8 cellular contexts compared by ENCODE assay signal in the genomic region with DNA sequence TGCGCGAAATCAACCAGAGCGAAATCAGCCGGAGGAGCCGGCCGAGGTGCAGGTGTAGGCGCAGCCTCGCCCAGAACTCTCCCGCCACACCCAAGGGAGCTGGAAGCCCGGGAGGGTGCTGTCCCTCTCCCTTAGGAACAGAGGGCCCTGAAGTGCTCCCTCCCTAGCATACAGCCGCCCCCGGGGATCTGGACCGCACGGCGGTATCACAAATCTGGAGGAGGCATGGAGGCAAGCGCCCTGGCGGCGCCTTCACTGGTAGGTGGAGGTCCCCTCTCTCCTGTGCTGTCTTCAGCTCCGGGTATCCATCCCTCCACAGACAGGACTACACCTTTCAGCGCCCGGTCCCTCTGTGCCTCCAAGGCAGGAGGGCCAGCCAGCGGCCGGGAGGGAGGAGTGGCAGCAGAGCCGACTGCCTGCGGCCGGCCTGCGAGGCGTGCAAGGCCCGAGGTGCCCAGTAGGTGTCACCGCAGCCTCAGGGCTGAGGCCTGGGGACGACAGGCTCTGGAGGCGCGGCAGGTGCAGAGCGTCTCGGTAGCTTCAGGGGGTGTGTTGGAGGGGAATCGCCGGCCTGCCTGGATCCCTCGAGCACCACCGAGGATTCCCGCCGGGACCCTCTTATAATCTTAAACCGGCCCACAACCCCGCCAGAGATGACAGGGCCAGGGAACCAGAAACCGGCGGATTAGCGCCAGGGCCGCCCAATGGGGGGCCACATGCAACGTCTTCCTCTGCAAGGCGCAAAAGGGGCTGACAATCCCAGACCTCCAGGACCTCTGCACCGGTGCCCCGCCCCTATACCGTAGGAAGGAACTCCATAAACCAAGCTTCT. TPM values are rescaled to one million over a fixed set of nuclear protein-coding genes. Genes with fewer than 3 reads are reported as not detected.
DNase-seq lines count a peak whose midpoint lies in the region; ATAC-seq, FAIRE-seq and TF ChIP-seq lines count a peak whose summit lies in the region.

No MANE protein-coding gene starts in this region.

- TF ChIP-seq CTCF in AG09309 (IDR thresholded peaks at IDR 0.05; ENCODE audit: control insufficient read depth, insufficient read depth, low read depth, low read length, missing control alignments), result peak; percentile 95
- peak; percentile 85 to 94 for TF ChIP-seq CTCF in endothelial cell of umbilical vein (IDR thresholded peaks at IDR 0.05; ENCODE audit: extremely low read depth in 1 of 2, insufficient read depth in 1 of 2, low read depth in 1 of 2, low read length in 2 of 2)

- H3K9me3 ChIP-seq in endothelial cell of umbilical vein (replicated peaks; ENCODE audit: control insufficient read depth, insufficient read depth, low read length), result no peaks in the 10 kb centered on the region

- no peaks in the 10 kb centered on the region for H3K36me3 ChIP-seq in endothelial cell of umbilical vein (ENCODE audit: control insufficient read depth in 2 of 2, extremely low read depth in 1 of 2, insufficient read depth in 2 of 2, low read length in 2 of 2)

- H3K27me3 ChIP-seq in endothelial cell of umbilical vein (ENCODE audit: control insufficient read depth in 2 of 2, insufficient read depth in 2 of 2, low read length in 2 of 2), result peaks cover 52 to 66% of the 10 kb centered on the region in 2 experiments

- intact Hi-C loops in endothelial cell of umbilical vein (cut with micrococcal nuclease), result loop anchor here (1.0 to 5.0 kb wide), 6 partner anchors 47 to 240 kb away; a partner anchor contains a TSS

- POLR2A ChIA-PET in endothelial cell of umbilical vein (lab: Charles Lee), result no interaction called here

- BruUV-seq in endothelial cell of umbilical vein (replicated peaks; lab: Mats Ljungman, UMichigan), result no TSS peak

- TF ChIP-seq POLR2A in endothelial cell of umbilical vein (IDR thresholded peaks at IDR 0.05; ENCODE audit: low read depth, low read length), result no peak

- no peak overlapping the region for H3K4me3 ChIP-seq in AG09309 (ENCODE audit: control insufficient read depth, low read depth, low read length)
- no peak overlapping the region for H3K4me3 ChIP-seq in endothelial cell of umbilical vein (replicated peaks in 1 of 3; ENCODE audit: insufficient read depth in 1 of 3, low read depth in 1 of 3, low read length in 3 of 3)

- H3K9me1 ChIP-seq in endothelial cell of umbilical vein (replicated peaks; ENCODE audit: control insufficient read depth, extremely low read depth, insufficient read depth, low read length), result no peaks in the 10 kb centered on the region

- no peaks in the 10 kb centered on the region for H4K20me1 ChIP-seq in endothelial cell of umbilical vein (replicated peaks; ENCODE audit: control insufficient read depth, extremely low read depth, insufficient read depth, low read length)

- no peak for DNase-seq in AG09309 (ENCODE audit: low read depth)
- peak; percentile 90 for DNase-seq in NCI-H82 (lab: John Stamatoyannopoulos, UW)
- DNase-seq in activated CD8-positive, alpha-beta memory T cell treated with anti-CD3 and anti-CD28 coated beads for 48 hours (ENCODE audit: low read depth in 2 of 3, low spot score in 2 of 3), result peak; percentile 53 to 64 (median 58)
- peak; percentile 60 for DNase-seq in endothelial cell of umbilical vein (ENCODE audit: low read depth, low spot score)
- DNase-seq in mucosa of gallbladder (ENCODE audit: low spot score), result peak; percentile 79
- peak; percentile 70 for DNase-seq in stimulated activated CD8-positive, alpha-beta memory T cell treated with anti-CD3 and anti-CD28 coated beads, Interleukin-4, amount 100 ng/mL, for 24 hours (ENCODE audit: low read depth)

- CTCF ChIA-PET in endothelial cell of umbilical vein (lab: Charles Lee), result interaction anchor here (0.6 to 6.8 kb wide), 37 partner anchors 8 to 473 kb away, joined by 3 to 178 read pairs (median 4); no protein-coding TSS in a partner anchor

- H3K27ac ChIP-seq in endothelial cell of umbilical vein (ENCODE audit: insufficient read depth, low read depth, low read length), result no peak overlapping the region

- peak; percentile 94 for ATAC-seq in GM19025 (IDR thresholded peaks at IDR 0.05; ENCODE audit: low read depth, unreplicated experiment)
- ATAC-seq in HG03432 (IDR thresholded peaks at IDR 0.05; ENCODE audit: unreplicated experiment), result peak; percentile 96

- no peak overlapping the region for H2AFZ ChIP-seq in endothelial cell of umbilical vein (ENCODE audit: low read depth, low read length)

- H3K4me1 ChIP-seq in endothelial cell of umbilical vein (ENCODE audit: control insufficient read depth, extremely low read depth, insufficient read depth, low read length), result no peaks in the 10 kb centered on the region

- peak; percentile 83 for FAIRE-seq in endothelial cell of umbilical vein (lab: Jason Lieb, UNC)

- no peak overlapping the region for H3K4me2 ChIP-seq in endothelial cell of umbilical vein (ENCODE audit: insufficient read depth, low read length)

- H3K9ac ChIP-seq in endothelial cell of umbilical vein (replicated peaks; ENCODE audit: extremely low read depth, insufficient read depth, low read length), result no peak overlapping the region

- dilution Hi-C loops in endothelial cell of umbilical vein (cut with MboI; ENCODE audit: extremely low pct_ligation_motif_present, low sequenced_read_pairs), result no loop called here

- no peaks in the 10 kb centered on the region for H3K79me2 ChIP-seq in endothelial cell of umbilical vein (ENCODE audit: control insufficient read depth, insufficient read depth, low read length)

TF ChIP-seq in endothelial cell of umbilical vein, 7 proteins besides CTCF, POLR2A, EP300 and RAD21:
- no peak for TF ChIP-seq FOS (IDR thresholded peaks at IDR 0.05; ENCODE audit: borderline replicate concordance, insufficient read depth, low read length)
- no peak for TF ChIP-seq JUN (IDR thresholded peaks at IDR 0.05; ENCODE audit: borderline replicate concordance, insufficient read depth, insufficient read length, low read depth)
- TF ChIP-seq MYC (IDR thresholded peaks at IDR 0.05; ENCODE audit: low read depth, low read length), result no peak
- TF ChIP-seq EZH2 (IDR thresholded peaks at IDR 0.05; ENCODE audit: borderline replicate concordance, low read depth, low read length, severe bottlenecking), result peak; percentile 89

RNA-seq across cellular contexts. Expression of a gene that starts 2.8 kb away (rescaled TPM):
- total RNA-seq in endothelial cell of umbilical vein (0.37 TPM in 1 of 2 replicates, not detected in the other), mucosa of gallbladder (12.8 TPM)
- polyA plus RNA-seq in endothelial cell of umbilical vein, result 0.03 TPM in 1 of 2 replicates, not detected in the other
- polyA plus RNA-seq in endothelial cell of umbilical vein (2011; cell fraction: cytosol; rRNA removed), result not detected in 2 replicates
- 0.09 and 0.10 TPM in 2 replicates for polyA plus RNA-seq in endothelial cell of umbilical vein (2011; cell fraction: nucleus; rRNA removed)
- polyA plus RNA-seq in endothelial cell of umbilical vein (2012), result not detected in 2 replicates
- 0.17 TPM in 1 of 2 replicates, not detected in the other for polyA minus RNA-seq in endothelial cell of umbilical vein
- not detected for polyA minus RNA-seq in endothelial cell of umbilical vein (2011; cell fraction: cytosol; rRNA and poly(A)+ RNA removed)
- polyA minus RNA-seq in endothelial cell of umbilical vein (2011; cell fraction: nucleus; rRNA and poly(A)+ RNA removed), result 0.29 and 0.34 TPM in 2 replicates

RNA-seq across cellular contexts. Expression of a gene that starts 16.6 kb away (rescaled TPM):
- total RNA-seq in endothelial cell of umbilical vein (not detected in 2 replicates), mucosa of gallbladder (0.29 TPM)
- polyA plus RNA-seq in endothelial cell of umbilical vein, result 0.03 TPM in 1 of 2 replicates, not detected in the other
- polyA plus RNA-seq in endothelial cell of umbilical vein (2011; cell fraction: cytosol; rRNA removed), result not detected in 2 replicates
- polyA plus RNA-seq in endothelial cell of umbilical vein (2011; cell fraction: nucleus; rRNA removed), result 0.03 TPM in 1 of 2 replicates, not detected in the other
- polyA plus RNA-seq in endothelial cell of umbilical vein (2012), result 0.08 TPM in 1 of 2 replicates, not detected in the other
- not detected in 2 replicates for polyA minus RNA-seq in endothelial cell of umbilical vein
- not detected for polyA minus RNA-seq in endothelial cell of umbilical vein (2011; cell fraction: cytosol; rRNA and poly(A)+ RNA removed)
- polyA minus RNA-seq in endothelial cell of umbilical vein (2011; cell fraction: nucleus; rRNA and poly(A)+ RNA removed), result 0.14 TPM in 1 of 2 replicates, not detected in the other

Comparison
In these comparisons a context has a peak if more than half of its experiments do, and no peak if none do; other contexts are left out.
1. RNA of a gene that starts 2.8 kb away (total RNA-seq): 12.8 TPM in mucosa of gallbladder (single experiment); 0.37 TPM in endothelial cell of umbilical vein; every median in the first group is over 10 times any median in the second.